ENCODE assay signal across 18 cellular contexts in genomic region chr14:64176330-64176729, GRCh38.
DNase-seq lines count a peak whose midpoint lies in the region; ATAC-seq lines count a peak whose summit lies in the region.
"Had no signal": no experiment of that assay in that cellular context is flagged by ENCODE, and none has a peak within 500 bp of the region (broad histone marks: within the 10 kb centered on the region; RNA-seq: fewer than 3 reads in every experiment).

No MANE protein-coding gene starts in this region.

- CTCF ChIA-PET in activated CD8-positive, alpha-beta T cell treated with anti-CD3 and anti-CD28 coated beads, Interleukin-2, amount 10 ng/mL, durations not matched to agents 7 days and 5 days (lab: Charles Lee), result no interaction called here

- H3K9me3 Mint-ChIP-seq in stimulated activated naive CD8-positive, alpha-beta T cell treated with anti-CD3 and anti-CD28 coated beads, Interleukin-15, amount 100 ng/mL, for 72 hours, result no peaks in the 10 kb centered on the region
- no peaks in the 10 kb centered on the region for H3K9me3 Mint-ChIP-seq in activated CD8-positive, alpha-beta T cell treated with anti-CD3 and anti-CD28 coated beads, Interleukin-2, amount 10 ng/mL, durations not matched to agents 7 days and 5 days (ENCODE audit: insufficient read depth)
- H3K9me3 Mint-ChIP-seq in central memory CD8-positive, alpha-beta T cell, result no peaks in the 10 kb centered on the region
- H3K9me3 Mint-ChIP-seq: IgD-negative memory B cell had no signal

- no peaks in the 10 kb centered on the region for H3K27me3 Mint-ChIP-seq in stimulated activated naive CD8-positive, alpha-beta T cell treated with anti-CD3 and anti-CD28 coated beads, Interleukin-15, amount 100 ng/mL, for 72 hours
- H3K27me3 Mint-ChIP-seq in activated CD8-positive, alpha-beta T cell treated with anti-CD3 and anti-CD28 coated beads, Interleukin-2, amount 10 ng/mL, durations not matched to agents 7 days and 5 days (ENCODE audit: low read depth), result no peaks in the 10 kb centered on the region
- H3K27me3 Mint-ChIP-seq in central memory CD8-positive, alpha-beta T cell, result no peaks in the 10 kb centered on the region
- H3K27me3 Mint-ChIP-seq: IgD-negative memory B cell had no signal

- H3K4me3 Mint-ChIP-seq in stimulated activated naive CD8-positive, alpha-beta T cell treated with anti-CD3 and anti-CD28 coated beads, Interleukin-15, amount 100 ng/mL, for 72 hours, result peak overlapping the region in 1 of 2 donors; percentile 67
- H3K4me3 Mint-ChIP-seq in activated CD8-positive, alpha-beta T cell treated with anti-CD3 and anti-CD28 coated beads, Interleukin-2, amount 10 ng/mL, durations not matched to agents 7 days and 5 days, result no peak overlapping the region
- H3K4me3 Mint-ChIP-seq in central memory CD8-positive, alpha-beta T cell, result no peak overlapping the region
- H3K4me3 Mint-ChIP-seq: IgD-negative memory B cell had no signal

- ATAC-seq in stimulated activated naive CD8-positive, alpha-beta T cell treated with anti-CD3 and anti-CD28 coated beads, Interleukin-15, Interleukin-2, amounts not matched to agents 100 U/mL and 50 U/mL, for 24 hours, result peak; percentile 67
- no peak for ATAC-seq in stimulated activated naive CD8-positive, alpha-beta T cell treated with anti-CD3 and anti-CD28 coated beads, Interleukin-15, amount 100 ng/mL, for 72 hours
- no peak for ATAC-seq in activated CD8-positive, alpha-beta T cell treated with anti-CD3 and anti-CD28 coated beads, Interleukin-2, amount 10 ng/mL, durations not matched to agents 7 days and 5 days
- no peak for ATAC-seq in central memory CD8-positive, alpha-beta T cell (replicated peaks; ENCODE audit: extremely low read depth, poor library complexity, severe bottlenecking)

- POLR2A ChIA-PET in activated CD8-positive, alpha-beta T cell treated with anti-CD3 and anti-CD28 coated beads, Interleukin-2, amount 10 ng/mL, durations not matched to agents 7 days and 5 days (lab: Charles Lee), result no interaction called here

- DNase-seq in stimulated activated naive CD8-positive, alpha-beta T cell treated with anti-CD3 and anti-CD28 coated beads, Interleukin-15, Interleukin-2, amounts not matched to agents 100 U/mL and 50 U/mL, for 24 hours, result no peak
- DNase-seq in stimulated activated naive CD8-positive, alpha-beta T cell treated with anti-CD3 and anti-CD28 coated beads, Interleukin-15, amount 100 ng/mL, for 72 hours, result no peak
- no peak for DNase-seq in activated CD8-positive, alpha-beta T cell treated with anti-CD3 and anti-CD28 coated beads, Interleukin-2, amount 10 ng/mL, durations not matched to agents 7 days and 5 days
- DNase-seq in central memory CD8-positive, alpha-beta T cell (ENCODE audit: low spot score in 2 of 2), result no peak
- DNase-seq in dedifferentiated amniotic fluid mesenchymal stem cell (ENCODE audit: extremely low spot score) (no peak), SKM-1 treated with dmso at 0.1 percent for 144 hours (lab: John Stamatoyannopoulos, UW; ENCODE audit: unreplicated experiment) (no peak), NCI-H1048 (lab: John Stamatoyannopoulos, UW) (no peak)
- DNase-seq: ACHN, COR-L47, DMS 273 treated with DMSO at 0.1 percent for 48 hours, DND-41, GM23248, Kasumi-1, MG63, NCI-H1105, NCI-H2081 treated with DMSO at 0.1 percent for 48 hours, Right ventricle myocardium superior had no signal

- H3K4me1 Mint-ChIP-seq in stimulated activated naive CD8-positive, alpha-beta T cell treated with anti-CD3 and anti-CD28 coated beads, Interleukin-15, amount 100 ng/mL, for 72 hours, result peaks cover 22% of the 10 kb centered on the region
- peaks cover 3% of the 10 kb centered on the region for H3K4me1 Mint-ChIP-seq in activated CD8-positive, alpha-beta T cell treated with anti-CD3 and anti-CD28 coated beads, Interleukin-2, amount 10 ng/mL, durations not matched to agents 7 days and 5 days (ENCODE audit: low read depth)
- H3K4me1 Mint-ChIP-seq in central memory CD8-positive, alpha-beta T cell, result peaks cover 11% of the 10 kb centered on the region

- peaks cover 61% of the 10 kb centered on the region for H3K36me3 Mint-ChIP-seq in activated CD8-positive, alpha-beta T cell treated with anti-CD3 and anti-CD28 coated beads, Interleukin-2, amount 10 ng/mL, durations not matched to agents 7 days and 5 days (ENCODE audit: low read depth)
- peaks cover 48% of the 10 kb centered on the region for H3K36me3 Mint-ChIP-seq in central memory CD8-positive, alpha-beta T cell (ENCODE audit: insufficient read depth)
- H3K36me3 Mint-ChIP-seq: IgD-negative memory B cell had no signal

- peak overlapping the region in 1 of 2 donors; percentile 51 for H3K27ac Mint-ChIP-seq in stimulated activated naive CD8-positive, alpha-beta T cell treated with anti-CD3 and anti-CD28 coated beads, Interleukin-15, amount 100 ng/mL, for 72 hours
- H3K27ac Mint-ChIP-seq in activated CD8-positive, alpha-beta T cell treated with anti-CD3 and anti-CD28 coated beads, Interleukin-2, amount 10 ng/mL, durations not matched to agents 7 days and 5 days, result peak overlapping the region; percentile 27
- peak overlapping the region; percentile 62 for H3K27ac Mint-ChIP-seq in central memory CD8-positive, alpha-beta T cell (ENCODE audit: low read depth)
